13 cellular contexts compared by ENCODE assay signal in genomic region chr2:4745596-4745995, GRCh38.
DNase-seq lines count a peak whose midpoint lies in the region; ATAC-seq and TF ChIP-seq lines count a peak whose summit lies in the region.
"Had no signal": no experiment of that assay in that cellular context is flagged by ENCODE, and none has a peak within 500 bp of the region (broad histone marks: within the 10 kb centered on the region; RNA-seq: fewer than 3 reads in every experiment).

No MANE protein-coding gene starts in this region.

- no peak overlapping the region for H3K27ac ChIP-seq in right lobe of liver
- H3K27ac ChIP-seq: thoracic aorta had no signal

- no peak for TF ChIP-seq CTCF in right lobe of liver (IDR thresholded peaks at IDR 0.05)
- TF ChIP-seq CTCF in BE2C (IDR thresholded peaks at IDR 0.05; ENCODE audit: low read depth, low read length), result no peak

- WGBS in right lobe of liver (ENCODE audit: insufficient coverage, low coverage, low lambda C conversion rate, missing lambda C conversion rate), result 39% methylated on average over 4 of the region's 9 CpGs

- no peaks in the 10 kb centered on the region for H3K9me3 ChIP-seq in right lobe of liver
- 0 out of 2 replicates have a peak, but pooled peaks cover 2% of the 10 kb centered on the region for H3K9me3 ChIP-seq in BE2C
- H3K9me3 ChIP-seq: thoracic aorta had no signal

- TF ChIP-seq POLR2A in right lobe of liver (IDR thresholded peaks at IDR 0.05), result no peak

- DNase-seq in COR-L47 (lab: John Stamatoyannopoulos, UW) (peak; percentile 96), NCI-H1436 (lab: John Stamatoyannopoulos, UW) (peak; percentile 91), RPMI8226 (peak; percentile 17), left kidney (ENCODE audit: low read depth, low spot score) (peak; percentile 81), right lobe of liver (no peak), BE2C (no peak)
- no peak for DNase-seq in activated CD4-positive, CD25-positive, alpha-beta regulatory T cell (lab: John Stamatoyannopoulos, UW)
- DNase-seq: activated gamma-delta T cell, Kasumi-1, left cardiac atrium, NCI-H524 treated with DMSO at 0.1 percent for 48 hours had no signal

- H3K4me3 ChIP-seq in right lobe of liver (no peak overlapping the region), BE2C (ENCODE audit: low read depth, low read length) (no peak overlapping the region)
- H3K4me3 ChIP-seq: thoracic aorta had no signal

- intact Hi-C loops in right lobe of liver (cut with DNase I), result no loop called here

- no peaks in the 10 kb centered on the region for H3K36me3 ChIP-seq in right lobe of liver
- H3K36me3 ChIP-seq in BE2C, result no peaks in the 10 kb centered on the region
- H3K36me3 ChIP-seq: thoracic aorta had no signal

- H3K4me1 ChIP-seq in right lobe of liver, result no peaks in the 10 kb centered on the region
- H3K4me1 ChIP-seq in BE2C, result no peaks in the 10 kb centered on the region

- ATAC-seq in right lobe of liver, result no peak
- ATAC-seq in GM21529 (IDR thresholded peaks at IDR 0.05; ENCODE audit: unreplicated experiment), result no peak
- ATAC-seq: left cardiac atrium had no signal

- H3K27me3 ChIP-seq in right lobe of liver (no peaks in the 10 kb centered on the region), BE2C (no peaks in the 10 kb centered on the region)

Comparison
In these comparisons a context has a peak if more than half of its experiments do, and no peak if none do; other contexts are left out.
1. DNase-seq: peak in COR-L47 (single experiment), NCI-H1436 (single experiment), RPMI8226 (single experiment) and left kidney (single experiment); none in right lobe of liver (0 of 3), BE2C (single experiment) and activated CD4-positive, CD25-positive, alpha-beta regulatory T cell (0 of 4).